29 cellular contexts compared by ENCODE assay signal in genomic region chr16:22699356-22699755, GRCh38.
DNase-seq lines count a peak whose midpoint lies in the region; ATAC-seq, FAIRE-seq and TF ChIP-seq lines count a peak whose summit lies in the region.
"Had no signal": no experiment of that assay in that cellular context is flagged by ENCODE, and none has a peak within 500 bp of the region (broad histone marks: within the 10 kb centered on the region; RNA-seq: fewer than 3 reads in every experiment).

No MANE protein-coding gene starts in this region.

- ATAC-seq in HepG2 (no peak; the same call in 2 of the 3 replicates), right lobe of liver (no peak)
- ATAC-seq: A549; CD8-positive, alpha-beta T cell had no signal

- H3K27me3 ChIP-seq in HepG2 (ENCODE audit: control insufficient read depth in 1 of 2, insufficient read depth in 2 of 2, low read length in 2 of 2) (peaks cover under 1 to 12% of the 10 kb centered on the region in 2 experiments; a peak in 3 of 5 replicates), right lobe of liver (no peaks in the 10 kb centered on the region)
- H3K27me3 ChIP-seq: BE2C; BLaER1; BLaER1 treated with 17β-estradiol and CSF1 and Interleukin-3, amounts not matched to agents 10 nM and 100 nM had no signal

- TF ChIP-seq EP300 in HepG2 (IDR thresholded peaks at IDR 0.05; ENCODE audit: low read depth in 2 of 2, low read length in 2 of 2) = no peak
- TF ChIP-seq EP300 in HepG2 (CRISPR knock-in tag; IDR thresholded peaks at IDR 0.05; ENCODE audit: borderline replicate concordance) = no peak

- TF ChIP-seq POLR2A in HepG2 (IDR thresholded peaks at IDR 0.05; ENCODE audit: insufficient read depth in 1 of 2, low read depth in 2 of 2, low read length in 2 of 2) (no peak), right lobe of liver (IDR thresholded peaks at IDR 0.05) (no peak)

- H2AFZ ChIP-seq in HepG2 (ENCODE audit: low read length) = no peak overlapping the region

- H3K36me3 ChIP-seq in HepG2 (replicated peaks in 1 of 2; ENCODE audit: control insufficient read depth in 1 of 2, insufficient read depth in 2 of 2, low read length in 2 of 2) (no peaks in the 10 kb centered on the region), right lobe of liver (no peaks in the 10 kb centered on the region)
- H3K36me3 ChIP-seq: BE2C; BLaER1; BLaER1 treated with 17β-estradiol and CSF1 and Interleukin-3, amounts not matched to agents 10 nM and 100 nM had no signal

- TF ChIP-seq CTCF in HepG2 (CRISPR knock-in tag; IDR thresholded peaks at IDR 0.05) = no peak
- no peak for TF ChIP-seq CTCF in right lobe of liver (IDR thresholded peaks at IDR 0.05)

- no peak overlapping the region for H3K9ac ChIP-seq in HepG2 (ENCODE audit: insufficient read depth, low read depth, low read length)
- H3K9ac ChIP-seq: BLaER1; BLaER1 treated with 17β-estradiol and CSF1 and Interleukin-3, amounts not matched to agents 10 nM and 100 nM had no signal

- H3K27ac ChIP-seq in HepG2 (ENCODE audit: extremely low read length, insufficient read depth, low read length) = no peak overlapping the region
- no peak overlapping the region for H3K27ac ChIP-seq in right lobe of liver
- H3K27ac ChIP-seq: 22Rv1; A549; BLaER1; BLaER1 treated with 17β-estradiol and CSF1 and Interleukin-3, amounts not matched to agents 10 nM and 100 nM; C4-2B had no signal

- CTCF ChIA-PET in HepG2 (lab: Yijun Ruan, JAX; ENCODE audit: low intra/inter-chr PET ratio, low total read pairs) = no interaction called here

- 37% methylated on average over 5 of the region's 5 CpGs for WGBS in HepG2 (ENCODE audit: low lambda C conversion rate)
- 59% methylated on average over 5 of the region's 5 CpGs for WGBS in right lobe of liver (ENCODE audit: insufficient coverage, low coverage, low lambda C conversion rate, missing lambda C conversion rate)

- POLR2A ChIA-PET in HepG2 (lab: Yijun Ruan, JAX) = interaction anchor here (1.0 kb wide), 1 partner anchor 1117 kb away, joined by 3 read pairs; no protein-coding TSS in a partner anchor

- no peak for TF ChIP-seq RAD21 in HepG2 (CRISPR knock-in tag; IDR thresholded peaks at IDR 0.05)

- H3K4me1 ChIP-seq in HepG2 (ENCODE audit: insufficient read depth, low read length) (no peaks in the 10 kb centered on the region), right lobe of liver (no peaks in the 10 kb centered on the region)
- H3K4me1 ChIP-seq: A549; BE2C; BLaER1; BLaER1 treated with 17β-estradiol and CSF1 and Interleukin-3, amounts not matched to agents 10 nM and 100 nM; Caco-2 had no signal

- in situ Hi-C loops in HepG2 (cut with HindIII; ENCODE audit: extremely low pct_ligation_motif_present, low pct_unique_long_range_greater_than_20kb) = loop anchor here (5.0 kb wide), 1 partner anchor 1117 kb away; no protein-coding TSS in a partner anchor

- H4K20me1 ChIP-seq in HepG2 (ENCODE audit: insufficient read depth, low read length) = no peaks in the 10 kb centered on the region
- H4K20me1 ChIP-seq: BLaER1; BLaER1 treated with 17β-estradiol and CSF1 and Interleukin-3, amounts not matched to agents 10 nM and 100 nM had no signal

- H3K4me3 ChIP-seq in HepG2 (replicated peaks in 1 of 3; ENCODE audit: insufficient read depth in 1 of 3, low read depth in 2 of 3, low read length in 3 of 3) (no peak overlapping the region), right lobe of liver (no peak overlapping the region)
- H3K4me3 ChIP-seq: A549; BLaER1; BLaER1 treated with 17β-estradiol and CSF1 and Interleukin-3, amounts not matched to agents 10 nM and 100 nM had no signal

- DNase-seq in HepG2 (ENCODE audit: low spot score) = no peak
- DNase-seq in right lobe of liver = no peak
- DNase-seq: 8988T; ACHN; AML-193; BE2C; C1 segment of cervical spinal cord; Caco-2; Calu3; CD4-positive, alpha-beta memory T cell; CD4-positive, alpha-beta T cell; CD4-positive, CD25-positive, alpha-beta regulatory T cell; CD8-positive, alpha-beta memory T cell; CD8-positive, alpha-beta T cell; COR-L47; DMS 273 treated with DMSO at 0.1 percent for 48 hours; DMS153; DMS53; DMS79; DMS79 treated with DMSO at 0.1 percent for 48 hours; DND-41; EL had no signal

- H3K4me2 ChIP-seq in HepG2 (ENCODE audit: low read depth, low read length) = no peak overlapping the region
- H3K4me2 ChIP-seq: A549; BLaER1; BLaER1 treated with 17β-estradiol and CSF1 and Interleukin-3, amounts not matched to agents 10 nM and 100 nM had no signal

- intact Hi-C loops in HepG2 (cut with micrococcal nuclease; ENCODE audit: unreplicated experiment) = no loop called here
- intact Hi-C loops in right lobe of liver (cut with DNase I) = loop anchor here in 1 of 2 donors (2.0 kb wide), 1 partner anchor 1119 kb away; no protein-coding TSS in a partner anchor

- no peak for FAIRE-seq in HepG2 (lab: Jason Lieb, UNC)
- FAIRE-seq: A204.1, A549, D721Med had no signal

- H3K79me2 ChIP-seq in HepG2 (ENCODE audit: insufficient read depth, low read length) = no peaks in the 10 kb centered on the region

- no TSS peak for BruUV-seq in HepG2 (replicated peaks; lab: Mats Ljungman, UMichigan)

- H3K9me3 ChIP-seq in HepG2 (ENCODE audit: low read length) (no peaks in the 10 kb centered on the region), right lobe of liver (no peaks in the 10 kb centered on the region)
- H3K9me3 ChIP-seq: A549; BE2C; BLaER1 treated with 17β-estradiol and CSF1 and Interleukin-3, amounts not matched to agents 10 nM and 100 nM; Caco-2 had no signal

TF ChIP-seq in HepG2, 621 proteins besides CTCF, POLR2A, EP300 and RAD21 (continues in another document):
- no peak for TF ChIP-seq TIGD3 (CRISPR knock-in tag; IDR thresholded peaks at IDR 0.05; ENCODE audit: borderline replicate concordance)
- TF ChIP-seq MAFK (conservative IDR thresholded peaks at IDR 0.05 in 1 of 2, IDR thresholded peaks at IDR 0.05 in 1 of 2; ENCODE audit: low read length in 2 of 2) = peak; percentile 53 to 69
- no peak for TF ChIP-seq ZNF230 (CRISPR knock-in tag; IDR thresholded peaks at IDR 0.05)
- no peak for TF ChIP-seq ZNF225 (CRISPR knock-in tag; IDR thresholded peaks at IDR 0.05)
- TF ChIP-seq ZNF367 (CRISPR knock-in tag; IDR thresholded peaks at IDR 0.05; ENCODE audit: borderline replicate concordance) = 0 out of 2 replicates have a peak, but pooled peaks have one; percentile 40
- TF ChIP-seq GABPB1 (CRISPR knock-in tag; IDR thresholded peaks at IDR 0.05) = no peak
- TF ChIP-seq SIX4 (CRISPR knock-in tag; IDR thresholded peaks at IDR 0.05) = no peak
- TF ChIP-seq CREB1 (IDR thresholded peaks at IDR 0.05) = peak; percentile 58; the same call in 1 of the 2 replicates
- no peak for TF ChIP-seq CREB1 (CRISPR knock-in tag; IDR thresholded peaks at IDR 0.05)
- TF ChIP-seq ZNF776 (CRISPR knock-in tag; IDR thresholded peaks at IDR 0.05) = no peak
- no peak for TF ChIP-seq TRIM24 (CRISPR knock-in tag; IDR thresholded peaks at IDR 0.05)
- TF ChIP-seq MAFF (IDR thresholded peaks at IDR 0.05; ENCODE audit: low read depth, low read length) = peak; percentile 53; the same call in 1 of the 2 replicates
- no peak for TF ChIP-seq NR2F2 (IDR thresholded peaks at IDR 0.05; ENCODE audit: borderline replicate concordance, low read depth)
- TF ChIP-seq SALL2 (CRISPR knock-in tag; IDR thresholded peaks at IDR 0.05) = no peak
- TF ChIP-seq SIN3A (IDR thresholded peaks at IDR 0.05; ENCODE audit: borderline replicate concordance, low read depth, low read length) = no peak
- TF ChIP-seq ZNF772 (CRISPR knock-in tag; IDR thresholded peaks at IDR 0.05) = no peak
- TF ChIP-seq ZSCAN25 (CRISPR knock-in tag; IDR thresholded peaks at IDR 0.05) = no peak
- TF ChIP-seq USF2 (IDR thresholded peaks at IDR 0.05; ENCODE audit: low read depth, low read length) = 0 out of 2 replicates have a peak, but pooled peaks have one; percentile 12
- no peak for TF ChIP-seq USF2 (CRISPR knock-in tag; IDR thresholded peaks at IDR 0.05; ENCODE audit: borderline replicate concordance)
- no peak for TF ChIP-seq NFE2 (CRISPR knock-in tag; IDR thresholded peaks at IDR 0.05)
- TF ChIP-seq HNRNPK (IDR thresholded peaks at IDR 0.05; ENCODE audit: low read depth, low read length, poor library complexity, severe bottlenecking) = no peak
- peak; percentile 53; the same call in 1 of the 2 replicates for TF ChIP-seq TEAD2 (CRISPR knock-in tag; IDR thresholded peaks at IDR 0.05)
- TF ChIP-seq ZNF543 (CRISPR knock-in tag; IDR thresholded peaks at IDR 0.05) = no peak
- TF ChIP-seq FOXP1 (IDR thresholded peaks at IDR 0.05) = no peak
- no peak for TF ChIP-seq FOXP1 (CRISPR knock-in tag; IDR thresholded peaks at IDR 0.05)
- TF ChIP-seq MBNL3 (CRISPR knock-in tag; conservative IDR thresholded peaks at IDR 0.05) = no peak
